2 cellular contexts compared by ENCODE assay signal in the genomic region with DNA sequence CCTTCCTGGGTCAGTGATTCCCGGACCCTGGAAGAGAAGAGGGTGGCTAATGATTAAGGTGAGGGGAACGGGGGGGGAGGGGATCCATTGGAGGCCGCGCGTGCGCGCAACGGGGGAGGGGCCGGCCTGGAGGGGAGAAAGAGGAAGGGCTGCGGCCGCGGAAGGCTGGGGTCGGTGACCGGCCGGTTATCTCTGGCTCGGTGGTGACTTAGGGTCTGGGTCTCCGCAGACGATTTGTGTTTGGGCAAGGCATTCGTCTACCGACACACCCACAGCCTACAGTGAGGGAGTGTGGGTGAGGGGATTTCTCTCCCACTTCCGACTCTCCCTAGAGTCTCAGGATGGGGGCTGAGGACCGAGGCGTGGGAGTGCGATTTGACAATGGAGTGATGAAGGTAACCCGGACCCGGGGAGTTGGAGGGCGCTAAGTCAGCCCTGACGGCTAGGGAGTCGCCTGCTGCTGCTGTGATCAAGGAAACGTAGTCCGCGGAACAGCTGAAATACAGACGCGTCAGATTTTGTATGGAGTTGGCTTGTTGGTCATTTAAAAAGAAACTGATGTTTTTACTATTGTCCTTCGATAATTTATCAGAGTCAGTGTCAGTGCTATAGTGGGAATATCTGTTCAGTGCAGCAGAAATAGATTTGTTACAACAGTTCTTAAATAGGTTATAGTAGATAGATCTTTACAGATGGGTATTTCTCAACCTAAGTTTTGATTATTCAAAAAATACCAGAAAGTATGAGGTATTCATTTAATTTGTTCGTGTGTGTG.
A peak's percentile ranks its signal among the peaks of the same experiment; 100 is the strongest.
TF ChIP-seq lines count a peak whose summit lies in the region.

No MANE protein-coding gene starts in this region.

TF ChIP-seq in A549, 52 proteins besides CTCF, POLR2A, EP300 and RAD21:
- 0 out of 2 replicates have a peak, but pooled peaks have one; percentile 12 for TF ChIP-seq MYC (IDR thresholded peaks at IDR 0.05; ENCODE audit: borderline replicate concordance, low read length)
- no peak for TF ChIP-seq ELK1 (IDR thresholded peaks at IDR 0.05; ENCODE audit: low read depth, low read length)
- TF ChIP-seq CHD2 (IDR thresholded peaks at IDR 0.05; ENCODE audit: low read length, partially characterized antibody), result peak; percentile 67

TF ChIP-seq in H1, 55 proteins besides CTCF, POLR2A, EP300 and RAD21:
- TF ChIP-seq NRF1 (IDR thresholded peaks at IDR 0.05; ENCODE audit: low read depth, low read length) (peak; percentile 9; the same call in 1 of the 2 replicates), SAP30 (IDR thresholded peaks at IDR 0.05; ENCODE audit: insufficient read depth, insufficient replicate concordance, low read length) (peak; percentile 67), JUND (IDR thresholded peaks at IDR 0.05; ENCODE audit: low read length) (no peak), RBBP5 (IDR thresholded peaks at IDR 0.05; ENCODE audit: borderline replicate concordance, low read depth, low read length) (peak; percentile 33; the same call in 1 of the 2 replicates), HDAC2 (IDR thresholded peaks at IDR 0.05; ENCODE audit: borderline replicate concordance in 1 of 2, low read depth in 2 of 2, low read length in 2 of 2) (0 out of 4 replicates have a peak, but pooled peaks of 1 of the 2 experiments have one; percentile 21), PHF8 (conservative IDR thresholded peaks at IDR 0.05; ENCODE audit: low read depth, low read length) (peak; percentile 51; the same call in 1 of the 2 replicates), KDM4A (IDR thresholded peaks at IDR 0.05; ENCODE audit: low read depth, low read length, severe bottlenecking) (peak; percentile 36), SIN3A (conservative IDR thresholded peaks at IDR 0.05 in 1 of 2, IDR thresholded peaks at IDR 0.05 in 1 of 2; ENCODE audit: low read depth in 1 of 2, low read length in 2 of 2) (peak in 1 of 2 experiments; percentile 79; a peak in 1 of 4 replicates), ASH2L (IDR thresholded peaks at IDR 0.05; ENCODE audit: low read length) (peak; percentile 89)
- TF ChIP-seq, protein P1, sequence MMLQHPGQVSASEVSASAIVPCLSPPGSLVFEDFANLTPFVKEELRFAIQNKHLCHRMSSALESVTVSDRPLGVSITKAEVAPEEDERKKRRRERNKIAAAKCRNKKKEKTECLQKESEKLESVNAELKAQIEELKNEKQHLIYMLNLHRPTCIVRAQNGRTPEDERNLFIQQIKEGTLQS (IDR thresholded peaks at IDR 0.05; ENCODE audit: insufficient read depth, low read depth, low read length), result no peak
TF ChIP-seq in H1: peak in this region for 8.
